In the genomic region with DNA sequence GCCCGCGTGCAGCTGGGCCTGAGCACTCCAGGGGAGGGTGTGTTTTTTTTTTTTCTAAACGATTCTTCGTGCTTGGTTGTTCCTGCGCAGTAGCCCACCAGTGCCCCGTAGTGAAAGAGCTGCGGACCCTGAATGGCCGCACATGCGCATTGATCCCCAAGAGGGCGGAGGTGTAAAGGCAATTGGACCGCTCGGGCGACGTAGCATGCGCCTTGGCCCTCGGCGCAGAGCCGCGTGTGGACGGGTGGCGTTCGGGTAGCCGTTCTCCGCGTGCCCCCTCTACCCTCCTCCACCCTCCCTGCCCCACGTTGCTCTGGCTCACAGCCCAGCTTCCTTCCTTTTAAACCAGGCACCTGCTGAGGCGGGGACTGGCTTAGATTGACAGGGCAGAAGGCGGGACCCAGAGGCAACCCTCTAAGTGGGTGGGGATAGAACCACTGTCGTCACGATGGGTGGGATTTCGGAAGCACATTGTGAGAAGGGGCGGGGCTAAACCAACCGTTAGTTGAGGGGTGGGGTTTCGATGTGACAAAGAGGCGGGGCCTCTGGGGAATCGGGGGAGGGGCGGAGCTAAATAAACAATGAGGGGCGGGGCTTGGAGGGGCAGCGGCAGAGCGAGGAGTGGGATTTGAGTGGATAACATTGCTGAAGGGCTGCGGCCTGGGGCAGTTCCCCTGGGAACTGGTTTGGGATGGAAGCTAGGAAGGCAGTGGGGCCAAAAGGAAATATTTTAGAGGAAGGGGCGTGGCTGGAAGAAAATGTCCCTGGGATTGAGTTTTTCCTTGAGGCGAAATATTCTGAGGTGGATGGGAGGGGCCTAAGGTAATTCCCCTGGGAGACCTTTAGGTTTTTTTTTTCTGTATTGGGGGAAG, we compare ENCODE assay signal across 9 cellular contexts. TPM values are rescaled to one million over a fixed set of nuclear protein-coding genes. Genes with fewer than 3 reads are reported as not detected.
A peak's percentile ranks its signal among the peaks of the same experiment; 100 is the strongest.
DNase-seq lines count a peak whose midpoint lies in the region; ATAC-seq and TF ChIP-seq lines count a peak whose summit lies in the region.
"Had no signal": no experiment of that assay in that cellular context is flagged by ENCODE, and none has a peak within 500 bp of the region (broad histone marks: within the 10 kb centered on the region; RNA-seq: fewer than 3 reads in every experiment).

No MANE protein-coding gene starts in this region.

- H3K27ac Mint-ChIP-seq in chondrocyte (ENCODE audit: unreplicated experiment): peak overlapping the region; percentile 99

- peak overlapping the region; percentile 81 for H3K4me3 Mint-ChIP-seq in chondrocyte (ENCODE audit: unreplicated experiment)

- ATAC-seq in HG03378 (IDR thresholded peaks at IDR 0.05; ENCODE audit: unreplicated experiment): peak; percentile 60

- TF ChIP-seq POLR2A in GM19099 (IDR thresholded peaks at IDR 0.05; ENCODE audit: extremely low read depth, insufficient read length, low read depth): peak; percentile 98

- H3K4me1 Mint-ChIP-seq in chondrocyte (ENCODE audit: low read depth): peaks cover 40% of the 10 kb centered on the region

- no peak for TF ChIP-seq CTCF in chondrocyte (IDR thresholded peaks at IDR 0.05)

- DNase-seq in AG20443 (ENCODE audit: low spot score): peak; percentile 95
- peak; percentile 90 for DNase-seq in NCI-H460 (ENCODE audit: extremely low read depth, low read depth)
- peak; percentile 91 for DNase-seq in activated CD4-positive, alpha-beta T cell treated with anti-CD3 and anti-CD28 coated beads for 1 hour
- peak; percentile 96 for DNase-seq in chondrocyte (ENCODE audit: low spot score)
- peak; percentile 97 for DNase-seq in kidney tubule cell (ENCODE audit: low spot score)
- DNase-seq in stimulated activated CD4-positive, alpha-beta T cell treated with anti-CD3 and anti-CD28 coated beads, Interleukin-1b, Interleukin-23, amount 100 ng/mL, for 1 hour (ENCODE audit: low read depth in 2 of 2): peak; percentile 86 to 88

- H3K9me3 Mint-ChIP-seq in chondrocyte (ENCODE audit: low read depth): no peaks in the 10 kb centered on the region

- peaks cover 18% of the 10 kb centered on the region for H3K36me3 Mint-ChIP-seq in chondrocyte (ENCODE audit: low read depth)

- no peaks in the 10 kb centered on the region for H3K27me3 Mint-ChIP-seq in chondrocyte (ENCODE audit: low read depth)

RNA-seq across cellular contexts. Expression of a gene that starts 0.5 kb away (rescaled TPM):
- total RNA-seq in NCI-H460 (2014; rRNA removed; shearing (Covaris generic)): 20.5 and 22.3 TPM in 2 replicates
- 34.8 and 43.9 TPM in 2 replicates for polyA plus RNA-seq in NCI-H460 (2014; cell fraction: nucleus; rRNA removed)
- total RNA-seq in chondrocyte: 41.0 to 50.5 TPM (median 44.7 TPM) in 3 replicates

RNA-seq across cellular contexts. Expression of a gene that starts 0.8 kb away (rescaled TPM):
- 21.7 and 22.5 TPM in 2 replicates for total RNA-seq in NCI-H460 (2014; rRNA removed; shearing (Covaris generic))
- polyA plus RNA-seq in NCI-H460 (2014; cell fraction: nucleus; rRNA removed): 17.5 and 19.3 TPM in 2 replicates
- 16.7 to 53.4 TPM (median 53.3 TPM) in 3 replicates for total RNA-seq in chondrocyte

RNA-seq across cellular contexts. Expression of a gene that starts 31.1 kb away (rescaled TPM):
- not detected in 2 replicates for total RNA-seq in NCI-H460 (2014; rRNA removed; shearing (Covaris generic))
- polyA plus RNA-seq in NCI-H460 (2014; cell fraction: nucleus; rRNA removed): not detected in 2 replicates
- not detected in 3 replicates for total RNA-seq in chondrocyte
- total RNA-seq: activated CD8-positive, alpha-beta memory T cell treated with anti-CD3 and anti-CD28 coated beads for 36 hours had no signal

RNA-seq across cellular contexts. Expression of a gene that starts 33.2 kb away (rescaled TPM):
- not detected in 2 replicates for total RNA-seq in NCI-H460 (2014; rRNA removed; shearing (Covaris generic))
- polyA plus RNA-seq in NCI-H460 (2014; cell fraction: nucleus; rRNA removed): not detected in 2 replicates
- 0.17 TPM in 1 of 3 replicates, not detected in the others for total RNA-seq in chondrocyte

RNA-seq across cellular contexts. Expression of a gene that starts 52.3 kb away (rescaled TPM):
- total RNA-seq in NCI-H460 (2014; rRNA removed; shearing (Covaris generic)): 6.9 and 9.5 TPM in 2 replicates
- 7.9 and 11.2 TPM in 2 replicates for polyA plus RNA-seq in NCI-H460 (2014; cell fraction: nucleus; rRNA removed)
- 36.3 to 45.3 TPM (median 44.8 TPM) in 3 replicates for total RNA-seq in chondrocyte

Comparison
In these comparisons a context has a peak if more than half of its experiments do, and no peak if none do; other contexts are left out.
1. Peak in every context shown above with its lines: DNase-seq and ATAC-seq.